In the genomic region with DNA sequence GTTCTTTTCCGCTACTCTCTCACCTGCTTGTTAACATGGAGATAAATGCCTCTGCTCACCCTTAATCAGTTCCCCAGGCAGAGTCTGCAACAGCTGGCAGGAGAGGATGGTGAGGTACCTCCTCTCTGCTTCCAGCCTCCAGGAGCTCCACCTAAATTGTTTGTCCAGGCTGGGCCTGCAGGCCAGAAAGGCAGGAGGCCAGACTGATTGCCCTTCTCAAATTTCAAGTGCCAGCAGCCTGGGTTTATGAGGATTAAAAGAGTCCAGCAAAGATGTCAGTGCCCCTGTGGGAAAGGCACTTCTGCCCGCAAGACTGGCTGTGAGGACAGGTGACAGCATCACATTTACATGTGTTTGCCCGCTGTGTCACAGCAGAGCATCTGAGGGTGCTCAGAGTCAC, we compare ENCODE assay signal across 1 cellular context.
TF ChIP-seq lines count a peak whose summit lies in the region.

No MANE protein-coding gene starts in this region.

TF ChIP-seq in HEK293, 187 proteins besides CTCF, POLR2A, EP300 and RAD21 (continued from another document and continues in another):
- TF ChIP-seq SCRT1 (tag by site-specific recombination; IDR thresholded peaks at IDR 0.05; ENCODE audit: borderline replicate concordance) (peak; percentile 25; the same call in 1 of the 2 replicates), ZNF488 (tag by site-specific recombination; IDR thresholded peaks at IDR 0.05) (no peak), MEIS1 (CRISPR knock-in tag; IDR thresholded peaks at IDR 0.05; ENCODE audit: borderline replicate concordance) (no peak), ZNF366 (tag by site-specific recombination; conservative IDR thresholded peaks at IDR 0.05) (peak; percentile 56), ZFHX2 (tag by site-specific recombination; conservative IDR thresholded peaks at IDR 0.05) (no peak), ZNF843 (tag by site-specific recombination; IDR thresholded peaks at IDR 0.05) (peak; percentile 62; the same call in 1 of the 2 replicates), ZNF335 (tag by site-specific recombination; conservative IDR thresholded peaks at IDR 0.05) (peak; percentile 42; the same call in 1 of the 2 replicates), TRIM28 (IDR thresholded peaks at IDR 0.05; ENCODE audit: borderline replicate concordance, low read length) (peak; percentile 91), ZBTB11 (tag by site-specific recombination; conservative IDR thresholded peaks at IDR 0.05; ENCODE audit: low read depth) (0 out of 2 replicates have a peak, but pooled peaks have one; percentile 19), SCRT2 (tag by site-specific recombination; IDR thresholded peaks at IDR 0.05) (peak; percentile 83), FEZF1 (tag by site-specific recombination; IDR thresholded peaks at IDR 0.05) (peak; percentile 84), SP2 (tag by site-specific recombination; IDR thresholded peaks at IDR 0.05) (no peak), SP7 (tag by site-specific recombination; IDR thresholded peaks at IDR 0.05) (peak; percentile 92), ZEB2 (tag by site-specific recombination; IDR thresholded peaks at IDR 0.05) (0 out of 2 replicates have a peak, but pooled peaks have one; percentile 48), ZNF629 (tag by site-specific recombination; IDR thresholded peaks at IDR 0.05) (peak; percentile 38; the same call in 1 of the 2 replicates), ZBTB17 (tag by site-specific recombination; IDR thresholded peaks at IDR 0.05) (peak; percentile 82), KLF1 (tag by site-specific recombination; IDR thresholded peaks at IDR 0.05) (peak; percentile 57), IKZF3 (tag by site-specific recombination; IDR thresholded peaks at IDR 0.05) (peak; percentile 74), ZNF610 (tag by site-specific recombination; IDR thresholded peaks at IDR 0.05; ENCODE audit: borderline replicate concordance) (0 out of 2 replicates have a peak, but pooled peaks have one; percentile 24), OSR2 (tag by site-specific recombination; IDR thresholded peaks at IDR 0.05) (peak; percentile 97), ZXDB (tag by site-specific recombination; IDR thresholded peaks at IDR 0.05) (peak; percentile 51; the same call in 1 of the 2 replicates), ZNF394 (tag by site-specific recombination; IDR thresholded peaks at IDR 0.05; ENCODE audit: borderline replicate concordance) (peak; percentile 49; the same call in 1 of the 2 replicates), ZNF561 (tag by site-specific recombination; IDR thresholded peaks at IDR 0.05; ENCODE audit: borderline replicate concordance) (0 out of 2 replicates have a peak, but pooled peaks have one; percentile 52), KLF10 (tag by site-specific recombination; IDR thresholded peaks at IDR 0.05) (0 out of 2 replicates have a peak, but pooled peaks have one; percentile 31), ZNF660 (tag by site-specific recombination; IDR thresholded peaks at IDR 0.05) (peak; percentile 96), WT1 (tag by site-specific recombination; IDR thresholded peaks at IDR 0.05) (peak; percentile 66), ZIC2 (tag by site-specific recombination; IDR thresholded peaks at IDR 0.05) (peak; percentile 100), ZNF600 (tag by site-specific recombination; IDR thresholded peaks at IDR 0.05) (peak; percentile 87), KLF17 (tag by site-specific recombination; IDR thresholded peaks at IDR 0.05) (peak; percentile 71), ZSCAN30 (tag by site-specific recombination; IDR thresholded peaks at IDR 0.05) (peak; percentile 84), ZBTB44 (tag by site-specific recombination; IDR thresholded peaks at IDR 0.05) (peak; percentile 14; the same call in 1 of the 2 replicates), GLIS2 (tag by site-specific recombination; IDR thresholded peaks at IDR 0.05) (peak; percentile 38; the same call in 1 of the 2 replicates), ZNF341 (tag by site-specific recombination; IDR thresholded peaks at IDR 0.05; ENCODE audit: low read depth) (0 out of 2 replicates have a peak, but pooled peaks have one; percentile 35)
- TF ChIP-seq, protein P1, sequence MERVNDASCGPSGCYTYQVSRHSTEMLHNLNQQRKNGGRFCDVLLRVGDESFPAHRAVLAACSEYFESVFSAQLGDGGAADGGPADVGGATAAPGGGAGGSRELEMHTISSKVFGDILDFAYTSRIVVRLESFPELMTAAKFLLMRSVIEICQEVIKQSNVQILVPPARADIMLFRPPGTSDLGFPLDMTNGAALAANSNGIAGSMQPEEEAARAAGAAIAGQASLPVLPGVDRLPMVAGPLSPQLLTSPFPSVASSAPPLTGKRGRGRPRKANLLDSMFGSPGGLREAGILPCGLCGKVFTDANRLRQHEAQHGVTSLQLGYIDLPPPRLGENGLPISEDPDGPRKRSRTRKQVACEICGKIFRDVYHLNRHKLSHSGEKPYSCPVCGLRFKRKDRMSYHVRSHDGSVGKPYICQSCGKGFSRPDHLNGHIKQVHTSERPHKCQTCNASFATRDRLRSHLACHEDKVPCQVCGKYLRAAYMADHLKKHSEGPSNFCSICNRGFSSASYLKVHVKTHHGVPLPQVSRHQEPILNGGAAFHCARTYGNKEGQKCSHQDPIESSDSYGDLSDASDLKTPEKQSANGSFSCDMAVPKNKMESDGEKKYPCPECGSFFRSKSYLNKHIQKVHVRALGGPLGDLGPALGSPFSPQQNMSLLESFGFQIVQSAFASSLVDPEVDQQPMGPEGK (tag by site-specific recombination; IDR thresholded peaks at IDR 0.05): peak; percentile 21; the same call in 1 of the 2 replicates
- TF ChIP-seq, protein P2, sequence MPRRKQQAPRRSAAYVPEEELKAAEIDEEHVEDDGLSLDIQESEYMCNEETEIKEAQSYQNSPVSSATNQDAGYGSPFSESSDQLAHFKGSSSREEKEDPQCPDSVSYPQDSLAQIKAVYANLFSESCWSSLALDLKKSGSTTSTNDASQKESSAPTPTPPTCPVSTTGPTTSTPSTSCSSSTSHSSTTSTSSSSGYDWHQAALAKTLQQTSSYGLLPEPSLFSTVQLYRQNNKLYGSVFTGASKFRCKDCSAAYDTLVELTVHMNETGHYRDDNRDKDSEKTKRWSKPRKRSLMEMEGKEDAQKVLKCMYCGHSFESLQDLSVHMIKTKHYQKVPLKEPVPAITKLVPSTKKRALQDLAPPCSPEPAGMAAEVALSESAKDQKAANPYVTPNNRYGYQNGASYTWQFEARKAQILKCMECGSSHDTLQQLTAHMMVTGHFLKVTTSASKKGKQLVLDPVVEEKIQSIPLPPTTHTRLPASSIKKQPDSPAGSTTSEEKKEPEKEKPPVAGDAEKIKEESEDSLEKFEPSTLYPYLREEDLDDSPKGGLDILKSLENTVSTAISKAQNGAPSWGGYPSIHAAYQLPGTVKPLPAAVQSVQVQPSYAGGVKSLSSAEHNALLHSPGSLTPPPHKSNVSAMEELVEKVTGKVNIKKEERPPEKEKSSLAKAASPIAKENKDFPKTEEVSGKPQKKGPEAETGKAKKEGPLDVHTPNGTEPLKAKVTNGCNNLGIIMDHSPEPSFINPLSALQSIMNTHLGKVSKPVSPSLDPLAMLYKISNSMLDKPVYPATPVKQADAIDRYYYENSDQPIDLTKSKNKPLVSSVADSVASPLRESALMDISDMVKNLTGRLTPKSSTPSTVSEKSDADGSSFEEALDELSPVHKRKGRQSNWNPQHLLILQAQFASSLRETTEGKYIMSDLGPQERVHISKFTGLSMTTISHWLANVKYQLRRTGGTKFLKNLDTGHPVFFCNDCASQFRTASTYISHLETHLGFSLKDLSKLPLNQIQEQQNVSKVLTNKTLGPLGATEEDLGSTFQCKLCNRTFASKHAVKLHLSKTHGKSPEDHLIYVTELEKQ (tag by site-specific recombination; IDR thresholded peaks at IDR 0.05; ENCODE audit: borderline replicate concordance): no peak
- TF ChIP-seq, protein P3, sequence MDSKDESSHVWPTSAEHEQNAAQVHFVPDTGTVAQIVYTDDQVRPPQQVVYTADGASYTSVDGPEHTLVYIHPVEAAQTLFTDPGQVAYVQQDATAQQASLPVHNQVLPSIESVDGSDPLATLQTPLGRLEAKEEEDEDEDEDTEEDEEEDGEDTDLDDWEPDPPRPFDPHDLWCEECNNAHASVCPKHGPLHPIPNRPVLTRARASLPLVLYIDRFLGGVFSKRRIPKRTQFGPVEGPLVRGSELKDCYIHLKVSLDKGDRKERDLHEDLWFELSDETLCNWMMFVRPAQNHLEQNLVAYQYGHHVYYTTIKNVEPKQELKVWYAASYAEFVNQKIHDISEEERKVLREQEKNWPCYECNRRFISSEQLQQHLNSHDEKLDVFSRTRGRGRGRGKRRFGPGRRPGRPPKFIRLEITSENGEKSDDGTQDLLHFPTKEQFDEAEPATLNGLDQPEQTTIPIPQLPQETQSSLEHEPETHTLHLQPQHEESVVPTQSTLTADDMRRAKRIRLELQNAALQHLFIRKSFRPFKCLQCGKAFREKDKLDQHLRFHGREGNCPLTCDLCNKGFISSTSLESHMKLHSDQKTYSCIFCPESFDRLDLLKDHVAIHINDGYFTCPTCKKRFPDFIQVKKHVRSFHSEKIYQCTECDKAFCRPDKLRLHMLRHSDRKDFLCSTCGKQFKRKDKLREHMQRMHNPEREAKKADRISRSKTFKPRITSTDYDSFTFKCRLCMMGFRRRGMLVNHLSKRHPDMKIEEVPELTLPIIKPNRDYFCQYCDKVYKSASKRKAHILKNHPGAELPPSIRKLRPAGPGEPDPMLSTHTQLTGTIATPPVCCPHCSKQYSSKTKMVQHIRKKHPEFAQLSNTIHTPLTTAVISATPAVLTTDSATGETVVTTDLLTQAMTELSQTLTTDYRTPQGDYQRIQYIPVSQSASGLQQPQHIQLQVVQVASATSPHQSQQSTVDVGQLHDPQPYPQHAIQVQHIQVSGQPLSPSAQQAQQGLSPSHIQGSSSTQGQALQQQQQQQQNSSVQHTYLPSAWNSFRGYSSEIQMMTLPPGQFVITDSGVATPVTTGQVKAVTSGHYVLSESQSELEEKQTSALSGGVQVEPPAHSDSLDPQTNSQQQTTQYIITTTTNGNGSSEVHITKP (tag by site-specific recombination; IDR thresholded peaks at IDR 0.05): 0 out of 2 replicates have a peak, but pooled peaks have one; percentile 23
- TF ChIP-seq, protein P4, sequence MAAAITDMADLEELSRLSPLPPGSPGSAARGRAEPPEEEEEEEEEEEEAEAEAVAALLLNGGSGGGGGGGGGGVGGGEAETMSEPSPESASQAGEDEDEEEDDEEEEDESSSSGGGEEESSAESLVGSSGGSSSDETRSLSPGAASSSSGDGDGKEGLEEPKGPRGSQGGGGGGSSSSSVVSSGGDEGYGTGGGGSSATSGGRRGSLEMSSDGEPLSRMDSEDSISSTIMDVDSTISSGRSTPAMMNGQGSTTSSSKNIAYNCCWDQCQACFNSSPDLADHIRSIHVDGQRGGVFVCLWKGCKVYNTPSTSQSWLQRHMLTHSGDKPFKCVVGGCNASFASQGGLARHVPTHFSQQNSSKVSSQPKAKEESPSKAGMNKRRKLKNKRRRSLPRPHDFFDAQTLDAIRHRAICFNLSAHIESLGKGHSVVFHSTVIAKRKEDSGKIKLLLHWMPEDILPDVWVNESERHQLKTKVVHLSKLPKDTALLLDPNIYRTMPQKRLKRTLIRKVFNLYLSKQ (tag by site-specific recombination; IDR thresholded peaks at IDR 0.05; ENCODE audit: borderline replicate concordance): no peak
